1 cellular context compared by ENCODE assay signal in the genomic region with DNA sequence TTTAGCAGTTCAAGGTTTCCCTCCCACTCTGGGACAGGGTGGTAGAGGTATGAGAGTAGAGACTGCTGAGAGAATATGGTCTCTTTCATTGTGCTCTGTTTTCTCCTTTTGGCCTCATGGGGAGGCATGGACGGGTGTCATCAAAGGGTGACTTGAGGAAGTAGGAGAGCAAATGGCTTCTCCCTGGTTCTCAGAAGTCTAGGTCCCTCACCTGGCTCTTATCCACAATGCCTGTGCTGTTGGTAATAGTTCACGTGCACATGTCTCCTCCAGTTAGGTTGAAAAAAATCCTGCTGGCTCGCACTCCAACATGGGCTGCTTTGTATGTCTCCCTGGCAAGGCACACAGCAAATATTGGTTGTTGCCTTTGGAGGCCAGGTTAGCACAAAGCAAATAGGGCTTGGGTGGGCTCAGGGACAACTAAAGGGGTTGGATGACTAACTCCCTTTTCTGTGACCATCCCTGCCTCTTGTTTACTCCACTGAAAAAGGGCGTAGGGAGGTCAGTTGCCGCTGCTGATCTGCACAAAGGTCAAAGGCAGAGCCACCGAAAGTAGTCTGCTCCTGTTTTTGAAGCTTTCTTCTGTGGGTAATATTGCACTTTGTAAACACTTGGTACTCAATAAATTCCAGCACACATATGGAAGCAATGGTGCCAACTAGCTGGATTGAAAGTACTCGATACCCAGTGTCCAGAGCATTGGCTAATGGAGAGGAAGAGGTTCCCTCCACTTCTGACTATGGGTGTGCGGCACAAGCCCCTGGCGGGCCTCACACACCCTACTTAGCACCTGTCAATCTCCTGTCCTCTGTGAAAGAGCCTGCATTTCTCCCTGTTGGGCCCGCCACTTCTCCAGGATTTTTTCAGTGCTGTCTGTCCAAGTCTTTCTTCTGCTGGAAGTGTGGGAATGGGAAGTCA.
TF ChIP-seq lines count a peak whose summit lies in the region.

No MANE protein-coding gene starts in this region.

TF ChIP-seq in HepG2, 621 proteins besides CTCF, POLR2A, EP300 and RAD21 (continued from another document and continues in another):
- TF ChIP-seq YY1 (IDR thresholded peaks at IDR 0.05; ENCODE audit: insufficient read depth, insufficient replicate concordance, low read depth, low read length) (peak; percentile 6), RXRA (CRISPR knock-in tag; IDR thresholded peaks at IDR 0.05) (peak; percentile 98), PAWR (CRISPR knock-in tag; IDR thresholded peaks at IDR 0.05; ENCODE audit: borderline replicate concordance) (no peak), ZNF674 (CRISPR knock-in tag; IDR thresholded peaks at IDR 0.05; ENCODE audit: low read depth) (no peak), NBN (conservative IDR thresholded peaks at IDR 0.05) (no peak), MYC (CRISPR knock-in tag; IDR thresholded peaks at IDR 0.05; ENCODE audit: borderline replicate concordance) (peak; percentile 50; the same call in 1 of the 2 replicates), ZNF24 (IDR thresholded peaks at IDR 0.05) (no peak), KAT7 (CRISPR knock-in tag; IDR thresholded peaks at IDR 0.05; ENCODE audit: borderline replicate concordance) (peak; percentile 46; the same call in 1 of the 2 replicates), ZNF234 (CRISPR knock-in tag; conservative IDR thresholded peaks at IDR 0.05) (no peak), RBM22 (optimal IDR thresholded peaks at IDR 0.05; ENCODE audit: low read length) (no peak), SAFB2 (CRISPR knock-in tag; IDR thresholded peaks at IDR 0.05; ENCODE audit: borderline replicate concordance, low read depth) (peak; percentile 82; the same call in 1 of the 2 replicates), RARA (CRISPR knock-in tag; IDR thresholded peaks at IDR 0.05) (peak; percentile 99), ZNF878 (CRISPR knock-in tag; IDR thresholded peaks at IDR 0.05) (peak; percentile 79; the same call in 1 of the 2 replicates), MED13 (CRISPR knock-in tag; IDR thresholded peaks at IDR 0.05) (peak; percentile 45; the same call in 1 of the 2 replicates), RCOR2 (CRISPR knock-in tag; IDR thresholded peaks at IDR 0.05) (peak; percentile 91), ZBTB38 (CRISPR knock-in tag; IDR thresholded peaks at IDR 0.05) (peak; percentile 42; the same call in 1 of the 2 replicates), ZNF460 (CRISPR knock-in tag; IDR thresholded peaks at IDR 0.05; ENCODE audit: borderline replicate concordance) (no peak), ZNF10 (CRISPR knock-in tag; IDR thresholded peaks at IDR 0.05; ENCODE audit: borderline replicate concordance, low read depth) (no peak), SRSF9 (IDR thresholded peaks at IDR 0.05; ENCODE audit: borderline replicate concordance, insufficient read depth, low read depth, low read length, poor library complexity, severe bottlenecking) (no peak), SYNCRIP (IDR thresholded peaks at IDR 0.05; ENCODE audit: insufficient read depth, low read depth, low read length) (no peak), CHD2 (IDR thresholded peaks at IDR 0.05; ENCODE audit: low read depth, low read length) (no peak), TOE1 (CRISPR knock-in tag; IDR thresholded peaks at IDR 0.05) (no peak), ZNF552 (CRISPR knock-in tag; IDR thresholded peaks at IDR 0.05; ENCODE audit: borderline replicate concordance) (no peak)
- TF ChIP-seq, protein P1, sequence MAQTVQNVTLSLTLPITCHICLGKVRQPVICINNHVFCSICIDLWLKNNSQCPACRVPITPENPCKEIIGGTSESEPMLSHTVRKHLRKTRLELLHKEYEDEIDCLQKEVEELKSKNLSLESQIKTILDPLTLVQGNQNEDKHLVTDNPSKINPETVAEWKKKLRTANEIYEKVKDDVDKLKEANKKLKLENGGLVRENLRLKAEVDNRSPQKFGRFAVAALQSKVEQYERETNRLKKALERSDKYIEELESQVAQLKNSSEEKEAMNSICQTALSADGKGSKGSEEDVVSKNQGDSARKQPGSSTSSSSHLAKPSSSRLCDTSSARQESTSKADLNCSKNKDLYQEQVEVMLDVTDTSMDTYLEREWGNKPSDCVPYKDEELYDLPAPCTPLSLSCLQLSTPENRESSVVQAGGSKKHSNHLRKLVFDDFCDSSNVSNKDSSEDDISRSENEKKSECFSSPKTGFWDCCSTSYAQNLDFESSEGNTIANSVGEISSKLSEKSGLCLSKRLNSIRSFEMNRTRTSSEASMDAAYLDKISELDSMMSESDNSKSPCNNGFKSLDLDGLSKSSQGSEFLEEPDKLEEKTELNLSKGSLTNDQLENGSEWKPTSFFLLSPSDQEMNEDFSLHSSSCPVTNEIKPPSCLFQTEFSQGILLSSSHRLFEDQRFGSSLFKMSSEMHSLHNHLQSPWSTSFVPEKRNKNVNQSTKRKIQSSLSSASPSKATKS (CRISPR knock-in tag; IDR thresholded peaks at IDR 0.05), result no peak
- TF ChIP-seq, protein P2, sequence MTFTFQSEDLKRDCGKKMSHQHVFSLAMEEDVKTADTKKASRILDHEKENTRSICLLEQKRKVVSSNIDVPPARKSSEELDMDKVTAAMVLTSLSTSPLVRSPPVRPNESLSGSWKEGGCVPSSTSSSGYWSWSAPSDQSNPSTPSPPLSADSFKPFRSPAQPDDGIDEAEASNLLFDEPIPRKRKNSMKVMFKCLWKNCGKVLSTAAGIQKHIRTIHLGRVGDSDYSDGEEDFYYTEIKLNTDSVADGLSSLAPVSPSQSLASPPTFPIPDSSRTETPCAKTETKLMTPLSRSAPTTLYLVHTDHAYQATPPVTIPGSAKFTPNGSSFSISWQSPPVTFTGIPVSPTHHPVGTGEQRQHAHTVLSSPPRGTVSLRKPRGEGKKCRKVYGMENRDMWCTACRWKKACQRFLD (CRISPR knock-in tag; IDR thresholded peaks at IDR 0.05; ENCODE audit: borderline replicate concordance), result 0 out of 2 replicates have a peak, but pooled peaks have one; percentile 26
- TF ChIP-seq, protein P3, sequence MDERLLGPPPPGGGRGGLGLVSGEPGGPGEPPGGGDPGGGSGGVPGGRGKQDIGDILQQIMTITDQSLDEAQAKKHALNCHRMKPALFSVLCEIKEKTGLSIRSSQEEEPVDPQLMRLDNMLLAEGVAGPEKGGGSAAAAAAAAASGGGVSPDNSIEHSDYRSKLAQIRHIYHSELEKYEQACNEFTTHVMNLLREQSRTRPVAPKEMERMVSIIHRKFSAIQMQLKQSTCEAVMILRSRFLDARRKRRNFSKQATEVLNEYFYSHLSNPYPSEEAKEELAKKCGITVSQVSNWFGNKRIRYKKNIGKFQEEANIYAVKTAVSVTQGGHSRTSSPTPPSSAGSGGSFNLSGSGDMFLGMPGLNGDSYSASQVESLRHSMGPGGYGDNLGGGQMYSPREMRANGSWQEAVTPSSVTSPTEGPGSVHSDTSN (CRISPR knock-in tag; IDR thresholded peaks at IDR 0.05), result peak; percentile 57; the same call in 1 of the 2 replicates
- TF ChIP-seq, protein P4, sequence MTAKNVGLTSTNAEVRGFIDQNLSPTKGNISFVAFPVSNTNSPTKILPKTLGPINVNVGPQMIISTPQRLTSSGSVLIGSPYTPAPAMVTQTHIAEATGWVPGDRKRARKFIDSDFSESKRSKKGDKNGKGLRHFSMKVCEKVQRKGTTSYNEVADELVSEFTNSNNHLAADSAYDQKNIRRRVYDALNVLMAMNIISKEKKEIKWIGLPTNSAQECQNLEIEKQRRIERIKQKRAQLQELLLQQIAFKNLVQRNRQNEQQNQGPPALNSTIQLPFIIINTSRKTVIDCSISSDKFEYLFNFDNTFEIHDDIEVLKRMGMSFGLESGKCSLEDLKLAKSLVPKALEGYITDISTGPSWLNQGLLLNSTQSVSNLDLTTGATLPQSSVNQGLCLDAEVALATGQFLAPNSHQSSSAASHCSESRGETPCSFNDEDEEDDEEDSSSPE (CRISPR knock-in tag; IDR thresholded peaks at IDR 0.05), result peak; percentile 48
- TF ChIP-seq, protein P5, sequence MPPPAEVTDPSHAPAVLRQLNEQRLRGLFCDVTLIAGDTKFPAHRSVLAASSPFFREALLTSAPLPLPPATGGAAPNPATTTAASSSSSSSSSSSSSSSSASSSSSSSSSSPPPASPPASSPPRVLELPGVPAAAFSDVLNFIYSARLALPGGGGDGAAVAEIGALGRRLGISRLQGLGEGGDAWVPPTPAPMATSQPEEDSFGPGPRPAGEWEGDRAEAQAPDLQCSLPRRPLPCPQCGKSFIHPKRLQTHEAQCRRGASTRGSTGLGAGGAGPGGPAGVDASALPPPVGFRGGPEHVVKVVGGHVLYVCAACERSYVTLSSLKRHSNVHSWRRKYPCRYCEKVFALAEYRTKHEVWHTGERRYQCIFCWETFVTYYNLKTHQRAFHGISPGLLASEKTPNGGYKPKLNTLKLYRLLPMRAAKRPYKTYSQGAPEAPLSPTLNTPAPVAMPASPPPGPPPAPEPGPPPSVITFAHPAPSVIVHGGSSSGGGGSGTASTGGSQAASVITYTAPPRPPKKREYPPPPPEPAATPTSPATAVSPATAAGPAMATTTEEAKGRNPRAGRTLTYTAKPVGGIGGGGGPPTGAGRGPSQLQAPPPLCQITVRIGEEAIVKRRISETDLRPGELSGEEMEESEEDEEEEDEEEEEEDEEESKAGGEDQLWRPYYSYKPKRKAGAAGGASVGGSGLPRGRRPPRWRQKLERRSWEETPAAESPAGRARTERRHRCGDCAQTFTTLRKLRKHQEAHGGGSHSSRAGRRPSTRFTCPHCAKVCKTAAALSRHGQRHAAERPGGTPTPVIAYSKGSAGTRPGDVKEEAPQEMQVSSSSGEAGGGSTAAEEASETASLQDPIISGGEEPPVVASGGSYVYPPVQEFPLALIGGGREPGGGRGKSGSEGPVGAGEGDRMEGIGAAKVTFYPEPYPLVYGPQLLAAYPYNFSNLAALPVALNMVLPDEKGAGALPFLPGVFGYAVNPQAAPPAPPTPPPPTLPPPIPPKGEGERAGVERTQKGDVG (CRISPR knock-in tag; IDR thresholded peaks at IDR 0.05; ENCODE audit: borderline replicate concordance), result peak; percentile 84; the same call in 1 of the 2 replicates
- TF ChIP-seq, protein P6, sequence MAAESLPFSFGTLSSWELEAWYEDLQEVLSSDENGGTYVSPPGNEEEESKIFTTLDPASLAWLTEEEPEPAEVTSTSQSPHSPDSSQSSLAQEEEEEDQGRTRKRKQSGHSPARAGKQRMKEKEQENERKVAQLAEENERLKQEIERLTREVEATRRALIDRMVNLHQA (CRISPR knock-in tag; IDR thresholded peaks at IDR 0.05), result no peak
- TF ChIP-seq, protein P7, sequence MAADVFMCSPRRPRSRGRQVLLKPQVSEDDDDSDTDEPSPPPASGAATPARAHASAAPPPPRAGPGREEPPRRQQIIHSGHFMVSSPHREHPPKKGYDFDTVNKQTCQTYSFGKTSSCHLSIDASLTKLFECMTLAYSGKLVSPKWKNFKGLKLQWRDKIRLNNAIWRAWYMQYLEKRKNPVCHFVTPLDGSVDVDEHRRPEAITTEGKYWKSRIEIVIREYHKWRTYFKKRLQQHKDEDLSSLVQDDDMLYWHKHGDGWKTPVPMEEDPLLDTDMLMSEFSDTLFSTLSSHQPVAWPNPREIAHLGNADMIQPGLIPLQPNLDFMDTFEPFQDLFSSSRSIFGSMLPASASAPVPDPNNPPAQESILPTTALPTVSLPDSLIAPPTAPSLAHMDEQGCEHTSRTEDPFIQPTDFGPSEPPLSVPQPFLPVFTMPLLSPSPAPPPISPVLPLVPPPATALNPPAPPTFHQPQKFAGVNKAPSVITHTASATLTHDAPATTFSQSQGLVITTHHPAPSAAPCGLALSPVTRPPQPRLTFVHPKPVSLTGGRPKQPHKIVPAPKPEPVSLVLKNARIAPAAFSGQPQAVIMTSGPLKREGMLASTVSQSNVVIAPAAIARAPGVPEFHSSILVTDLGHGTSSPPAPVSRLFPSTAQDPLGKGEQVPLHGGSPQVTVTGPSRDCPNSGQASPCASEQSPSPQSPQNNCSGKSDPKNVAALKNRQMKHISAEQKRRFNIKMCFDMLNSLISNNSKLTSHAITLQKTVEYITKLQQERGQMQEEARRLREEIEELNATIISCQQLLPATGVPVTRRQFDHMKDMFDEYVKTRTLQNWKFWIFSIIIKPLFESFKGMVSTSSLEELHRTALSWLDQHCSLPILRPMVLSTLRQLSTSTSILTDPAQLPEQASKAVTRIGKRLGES (CRISPR knock-in tag; IDR thresholded peaks at IDR 0.05; ENCODE audit: borderline replicate concordance), result no peak; the same call in 1 of the 2 replicates
- TF ChIP-seq, protein P8, sequence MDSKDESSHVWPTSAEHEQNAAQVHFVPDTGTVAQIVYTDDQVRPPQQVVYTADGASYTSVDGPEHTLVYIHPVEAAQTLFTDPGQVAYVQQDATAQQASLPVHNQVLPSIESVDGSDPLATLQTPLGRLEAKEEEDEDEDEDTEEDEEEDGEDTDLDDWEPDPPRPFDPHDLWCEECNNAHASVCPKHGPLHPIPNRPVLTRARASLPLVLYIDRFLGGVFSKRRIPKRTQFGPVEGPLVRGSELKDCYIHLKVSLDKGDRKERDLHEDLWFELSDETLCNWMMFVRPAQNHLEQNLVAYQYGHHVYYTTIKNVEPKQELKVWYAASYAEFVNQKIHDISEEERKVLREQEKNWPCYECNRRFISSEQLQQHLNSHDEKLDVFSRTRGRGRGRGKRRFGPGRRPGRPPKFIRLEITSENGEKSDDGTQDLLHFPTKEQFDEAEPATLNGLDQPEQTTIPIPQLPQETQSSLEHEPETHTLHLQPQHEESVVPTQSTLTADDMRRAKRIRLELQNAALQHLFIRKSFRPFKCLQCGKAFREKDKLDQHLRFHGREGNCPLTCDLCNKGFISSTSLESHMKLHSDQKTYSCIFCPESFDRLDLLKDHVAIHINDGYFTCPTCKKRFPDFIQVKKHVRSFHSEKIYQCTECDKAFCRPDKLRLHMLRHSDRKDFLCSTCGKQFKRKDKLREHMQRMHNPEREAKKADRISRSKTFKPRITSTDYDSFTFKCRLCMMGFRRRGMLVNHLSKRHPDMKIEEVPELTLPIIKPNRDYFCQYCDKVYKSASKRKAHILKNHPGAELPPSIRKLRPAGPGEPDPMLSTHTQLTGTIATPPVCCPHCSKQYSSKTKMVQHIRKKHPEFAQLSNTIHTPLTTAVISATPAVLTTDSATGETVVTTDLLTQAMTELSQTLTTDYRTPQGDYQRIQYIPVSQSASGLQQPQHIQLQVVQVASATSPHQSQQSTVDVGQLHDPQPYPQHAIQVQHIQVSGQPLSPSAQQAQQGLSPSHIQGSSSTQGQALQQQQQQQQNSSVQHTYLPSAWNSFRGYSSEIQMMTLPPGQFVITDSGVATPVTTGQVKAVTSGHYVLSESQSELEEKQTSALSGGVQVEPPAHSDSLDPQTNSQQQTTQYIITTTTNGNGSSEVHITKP (CRISPR knock-in tag; IDR thresholded peaks at IDR 0.05; ENCODE audit: low read depth), result peak; percentile 69; the same call in 1 of the 2 replicates
- TF ChIP-seq, protein P9, sequence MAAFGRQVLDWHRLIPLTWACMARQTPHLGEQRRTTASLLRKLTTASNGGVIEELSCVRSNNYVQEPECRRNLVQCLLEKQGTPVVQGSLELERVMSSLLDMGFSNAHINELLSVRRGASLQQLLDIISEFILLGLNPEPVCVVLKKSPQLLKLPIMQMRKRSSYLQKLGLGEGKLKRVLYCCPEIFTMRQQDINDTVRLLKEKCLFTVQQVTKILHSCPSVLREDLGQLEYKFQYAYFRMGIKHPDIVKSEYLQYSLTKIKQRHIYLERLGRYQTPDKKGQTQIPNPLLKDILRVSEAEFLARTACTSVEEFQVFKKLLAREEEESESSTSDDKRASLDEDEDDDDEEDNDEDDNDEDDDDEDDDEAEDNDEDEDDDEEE (CRISPR knock-in tag; IDR thresholded peaks at IDR 0.05), result no peak
